In genomic region chr13:81659984-81660383, GRCh38 we compare ENCODE assay signal across 24 cellular contexts.
"Had no signal": no experiment of that assay in that cellular context is flagged by ENCODE, and none has a peak within 500 bp of the region (broad histone marks: within the 10 kb centered on the region; RNA-seq: fewer than 3 reads in every experiment).

No MANE protein-coding gene starts in this region.

- DNase-seq: natural killer cell; occipital lobe; ovary; posterior cingulate gyrus; psoas muscle; right cardiac atrium; right lobe of liver; sigmoid colon; small intestine; stimulated activated CD4-positive, alpha-beta T cell treated with anti-CD3 and anti-CD28 coated beads, Interleukin-15, amount 100 ng/mL, for 24 hours; stimulated activated CD4-positive, alpha-beta T cell treated with anti-CD3 and anti-CD28 coated beads, Interleukin-2, amount 100 ng/mL, for 24 hours; stimulated activated CD4-positive, alpha-beta T cell treated with anti-CD3 and anti-CD28 coated beads, Interleukin-2, amount 100 ng/mL, for 48 hours; stimulated activated CD4-positive, alpha-beta T cell treated with anti-CD3 and anti-CD28 coated beads, Interleukin-4, amount 100 ng/mL, for 24 hours; stimulated activated naive B cell treated with anti-CD40 and anti-IgM and Interleukin-4, amounts not matched to agents 10 μg/mL and 1 μg/mL and 100 μg/mL, for 72 hours; stimulated activated naive CD4-positive, alpha-beta T cell treated with Interleukin-2 at 50 U/mL for 16 hours; stomach; thyroid gland; trophoblast cell; upper lobe of left lung had no signal

- H3K36me3 ChIP-seq: neural progenitor cell, ovary, right lobe of liver, sigmoid colon, stomach, thoracic aorta, thyroid gland, tibial nerve, upper lobe of left lung, vagina had no signal

- H3K9me3 ChIP-seq: ovary, psoas muscle, right lobe of liver, sigmoid colon, stomach, thoracic aorta, thyroid gland, upper lobe of left lung, vagina had no signal

- H3K4me1 ChIP-seq: neural progenitor cell, parathyroid adenoma, psoas muscle, right lobe of liver, sigmoid colon, stomach, thyroid gland, tibial nerve, upper lobe of left lung, vagina had no signal

- H3K27ac ChIP-seq: neural progenitor cell, ovary, parathyroid adenoma, psoas muscle, right lobe of liver, sigmoid colon, stomach, thoracic aorta, thyroid gland, tibial nerve, upper lobe of left lung, vagina had no signal

- H3K4me3 ChIP-seq: neural progenitor cell, ovary, psoas muscle, right lobe of liver, sigmoid colon, stomach, thoracic aorta, thyroid gland, tibial nerve, upper lobe of left lung, vagina had no signal
